Comparison of ENCODE assay signal across 26 cellular contexts in the genomic region with DNA sequence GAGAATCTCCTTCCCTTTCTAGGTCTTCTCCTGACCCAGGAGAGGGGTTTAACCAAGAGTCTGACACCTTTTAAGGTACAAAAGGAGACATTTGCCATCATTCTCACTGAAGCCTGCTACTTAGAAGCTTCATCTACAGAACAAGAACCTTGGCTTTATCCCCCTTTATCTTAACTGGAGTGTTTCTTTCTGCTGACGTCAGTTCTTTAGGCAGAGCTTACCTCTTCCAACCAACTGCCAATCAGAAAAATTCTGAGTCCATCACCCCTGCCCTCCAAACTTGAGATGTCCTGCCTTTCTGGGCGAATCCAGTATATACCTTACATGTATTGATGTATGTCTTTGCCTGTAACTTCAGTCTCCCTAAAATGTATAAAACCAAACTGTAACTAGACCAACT. TPM values are rescaled to one million over a fixed set of nuclear protein-coding genes. Genes with fewer than 3 reads are reported as not detected.
A peak's percentile ranks its signal among the peaks of the same experiment; 100 is the strongest.
DNase-seq lines count a peak whose midpoint lies in the region; ATAC-seq, FAIRE-seq and TF ChIP-seq lines count a peak whose summit lies in the region.
"Had no signal": no experiment of that assay in that cellular context is flagged by ENCODE, and none has a peak within 500 bp of the region (broad histone marks: within the 10 kb centered on the region; RNA-seq: fewer than 3 reads in every experiment).

No MANE protein-coding gene starts in this region.

- TF ChIP-seq CTCF in HepG2 (CRISPR knock-in tag; IDR thresholded peaks at IDR 0.05) = no peak
- no peak for TF ChIP-seq CTCF in right lobe of liver (IDR thresholded peaks at IDR 0.05)
- TF ChIP-seq CTCF in WTC11 (IDR thresholded peaks at IDR 0.05) = no peak
- TF ChIP-seq CTCF in esophagus muscularis mucosa (IDR thresholded peaks at IDR 0.05) = no peak
- no peak for TF ChIP-seq CTCF in PC-9 (conservative IDR thresholded peaks at IDR 0.05)

- H3K9me3 ChIP-seq in HepG2 (ENCODE audit: low read length) = peaks cover 14% of the 10 kb centered on the region; the same call in 1 of the 2 replicates
- no peaks in the 10 kb centered on the region for H3K9me3 ChIP-seq in right lobe of liver
- peaks cover 0 to 8% (median 3%) of the 10 kb centered on the region in 4 donors for H3K9me3 ChIP-seq in esophagus muscularis mucosa
- 0 out of 2 replicates have a peak, but pooled peaks cover 5% of the 10 kb centered on the region for H3K9me3 ChIP-seq in PC-9 (ENCODE audit: insufficient read depth, low read depth)
- H3K9me3 ChIP-seq: BE2C had no signal

- no peak overlapping the region for H3K27ac ChIP-seq in HepG2 (ENCODE audit: extremely low read length, insufficient read depth, low read length)
- H3K27ac ChIP-seq in right lobe of liver = no peak overlapping the region
- H3K27ac ChIP-seq in esophagus muscularis mucosa (replicated peaks in 1 of 4) = no peak overlapping the region
- H3K27ac ChIP-seq in PC-9 = no peak overlapping the region
- H3K27ac ChIP-seq: 22Rv1, HL-60, RWPE1 had no signal

- in situ Hi-C loops in HepG2 (cut with HindIII; ENCODE audit: extremely low pct_ligation_motif_present, low pct_unique_long_range_greater_than_20kb) = no loop called here

- peak overlapping the region; percentile 86 for H3K27ac Mint-ChIP-seq in WTC11

- H3K79me2 ChIP-seq in HepG2 (ENCODE audit: insufficient read depth, low read length) (no peaks in the 10 kb centered on the region), PC-9 (ENCODE audit: low read depth) (no peaks in the 10 kb centered on the region)

- ATAC-seq in HepG2 = no peak
- no peak for ATAC-seq in right lobe of liver
- ATAC-seq in WTC11 = no peak
- ATAC-seq in GM21390 (IDR thresholded peaks at IDR 0.05; ENCODE audit: unreplicated experiment) = no peak

- no peaks in the 10 kb centered on the region for H3K27me3 Mint-ChIP-seq in WTC11 (ENCODE audit: low read depth)

- H3K4me2 ChIP-seq in HepG2 (ENCODE audit: low read depth, low read length) (no peak overlapping the region), PC-9 (no peak overlapping the region)

- peaks cover 47% of the 10 kb centered on the region for H3K36me3 Mint-ChIP-seq in WTC11

- H3K4me3 Mint-ChIP-seq in WTC11 = no peak overlapping the region; the same call in 1 of the 2 replicates

- H3K36me3 ChIP-seq in HepG2 (replicated peaks in 1 of 2; ENCODE audit: control insufficient read depth in 1 of 2, insufficient read depth in 2 of 2, low read length in 2 of 2) (no peaks in the 10 kb centered on the region), right lobe of liver (no peaks in the 10 kb centered on the region), esophagus muscularis mucosa (no peaks in the 10 kb centered on the region), PC-9 (ENCODE audit: low read depth) (no peaks in the 10 kb centered on the region)
- H3K36me3 ChIP-seq: BE2C had no signal

- BruUV-seq in HepG2 (replicated peaks; lab: Mats Ljungman, UMichigan) = no TSS peak
- no TSS peak for BruUV-seq in PC-9 (replicated peaks; lab: Mats Ljungman, UMichigan)

- no peaks in the 10 kb centered on the region for H3F3A ChIP-seq in PC-9 (ENCODE audit: insufficient read depth, low read depth)

- WGBS in HepG2 (ENCODE audit: low lambda C conversion rate) = 0% methylated on average over 2 of the region's 2 CpGs
- WGBS in right lobe of liver (ENCODE audit: insufficient coverage, low coverage, low lambda C conversion rate, missing lambda C conversion rate) = 34% methylated on average over 2 of the region's 2 CpGs
- WGBS in esophagus muscularis mucosa = 92% methylated on average over 2 of the region's 2 CpGs

- H3K9me3 Mint-ChIP-seq in WTC11 = peaks cover 25% of the 10 kb centered on the region

- no peak overlapping the region for H3K4me3 ChIP-seq in HepG2 (replicated peaks in 1 of 3; ENCODE audit: insufficient read depth in 1 of 3, low read depth in 2 of 3, low read length in 3 of 3)
- H3K4me3 ChIP-seq in right lobe of liver = no peak overlapping the region
- H3K4me3 ChIP-seq in esophagus muscularis mucosa = no peak overlapping the region
- H3K4me3 ChIP-seq in PC-9 = no peak overlapping the region

- TF ChIP-seq EP300 in HepG2 (IDR thresholded peaks at IDR 0.05; ENCODE audit: low read depth in 2 of 2, low read length in 2 of 2) = no peak
- no peak for TF ChIP-seq EP300 in HepG2 (CRISPR knock-in tag; IDR thresholded peaks at IDR 0.05; ENCODE audit: borderline replicate concordance)
- no peak for TF ChIP-seq EP300 in esophagus muscularis mucosa (IDR thresholded peaks at IDR 0.05)

- H3K9me2 ChIP-seq in PC-9 (ENCODE audit: insufficient read depth) = no peaks in the 10 kb centered on the region

- H2AFZ ChIP-seq in HepG2 (ENCODE audit: low read length) (no peak overlapping the region), PC-9 (no peak overlapping the region)

- TF ChIP-seq RAD21 in HepG2 (CRISPR knock-in tag; IDR thresholded peaks at IDR 0.05) = no peak

- H4K20me1 ChIP-seq in HepG2 (ENCODE audit: insufficient read depth, low read length) = no peaks in the 10 kb centered on the region
- no peaks in the 10 kb centered on the region for H4K20me1 ChIP-seq in PC-9 (ENCODE audit: insufficient read depth)

- CTCF ChIA-PET in HepG2 (lab: Yijun Ruan, JAX; ENCODE audit: low intra/inter-chr PET ratio, low total read pairs) (no interaction called here), WTC11 (lab: Charles Lee) (interaction anchor here (0.7 kb wide), 1 partner anchor 9 kb away, joined by 3 read pairs; no protein-coding TSS in a partner anchor), PC-9 (lab: Charles Lee) (no interaction called here)

- no peak overlapping the region for H3K9ac ChIP-seq in HepG2 (ENCODE audit: insufficient read depth, low read depth, low read length)

- no peak for DNase-seq in HepG2 (ENCODE audit: low spot score)
- DNase-seq in right lobe of liver = no peak
- no peak for DNase-seq in WTC11 (ENCODE audit: low spot score)
- peak; percentile 50 for DNase-seq in esophagus muscularis mucosa (ENCODE audit: extremely low spot score)
- DNase-seq in NOMO-1 (lab: John Stamatoyannopoulos, UW; ENCODE audit: unreplicated experiment in 2 of 2) = no peak
- no peak for DNase-seq in PC-9
- DNase-seq in NCI-H524 treated with DMSO at 0.1 percent for 48 hours (lab: John Stamatoyannopoulos, UW) = no peak
- DNase-seq: BE2C; Calu3; DMS79 treated with DMSO at 0.1 percent for 48 hours; GF-D8; MV-4-11; NCI-H1105; NCI-H146; NCI-H1930; NCI-H2107; NCI-H524; NCI-H774; NK-92 treated with Interleukin-12 subunit alpha and Interleukin-12 subunit beta, amount 100 ng/mL, for 24 hours; SHP77 had no signal

- intact Hi-C loops in HepG2 (cut with micrococcal nuclease; ENCODE audit: unreplicated experiment) = no loop called here
- intact Hi-C loops in right lobe of liver (cut with DNase I) = no loop called here
- intact Hi-C loops in esophagus muscularis mucosa (cut with DNase I) = no loop called here
- intact Hi-C loops in PC-9 (cut with micrococcal nuclease; ENCODE audit: unreplicated experiment) = no loop called here

- peaks cover 75% of the 10 kb centered on the region for H3K4me1 Mint-ChIP-seq in WTC11

- FAIRE-seq in HepG2 (lab: Jason Lieb, UNC) = no peak
- FAIRE-seq: GM12891, H54 had no signal

- POLR2A ChIA-PET in HepG2 (lab: Yijun Ruan, JAX) (no interaction called here), WTC11 (lab: Charles Lee) (interaction anchor here (0.9 kb wide), 1 partner anchor 40 kb away, joined by 3 read pairs; no protein-coding TSS in a partner anchor), PC-9 (lab: Charles Lee; ENCODE audit: unreplicated experiment) (no interaction called here)

- H3K4me1 ChIP-seq in HepG2 (ENCODE audit: insufficient read depth, low read length) = no peaks in the 10 kb centered on the region
- H3K4me1 ChIP-seq in right lobe of liver = no peaks in the 10 kb centered on the region
- peaks cover 0 to 15% (median 9%) of the 10 kb centered on the region in 4 donors for H3K4me1 ChIP-seq in esophagus muscularis mucosa
- no peaks in the 10 kb centered on the region for H3K4me1 ChIP-seq in PC-9 (replicated peaks; ENCODE audit: insufficient read depth)
- H3K4me1 ChIP-seq: BE2C had no signal

- H3K27me3 ChIP-seq in HepG2 (ENCODE audit: control insufficient read depth in 1 of 2, insufficient read depth in 2 of 2, low read length in 2 of 2) (no peaks in the 10 kb centered on the region; a peak in 1 of 5 replicates), right lobe of liver (no peaks in the 10 kb centered on the region), esophagus muscularis mucosa (no peaks in the 10 kb centered on the region), PC-9 (ENCODE audit: insufficient read depth, low read depth) (peaks cover 90% of the 10 kb centered on the region)
- H3K27me3 ChIP-seq: BE2C had no signal

- TF ChIP-seq POLR2A in HepG2 (IDR thresholded peaks at IDR 0.05; ENCODE audit: insufficient read depth in 1 of 2, low read depth in 2 of 2, low read length in 2 of 2) = no peak
- TF ChIP-seq POLR2A in right lobe of liver (IDR thresholded peaks at IDR 0.05) = no peak
- TF ChIP-seq POLR2A in esophagus muscularis mucosa (IDR thresholded peaks at IDR 0.05; ENCODE audit: low read depth) = no peak

RNA-seq across cellular contexts. Expression of gene PLEKHG4B, which starts 37.2 kb away (rescaled TPM):
- total RNA-seq in HepG2 (2016; rRNA removed; fragmentation: Illumina TruSeq; extraction: Trizol) (0.09 TPM in 1 of 2 replicates, not detected in the other), right lobe of liver (under 1 TPM in 2 of 6 experiments, not detected in 4; 0.13 to 0.18 TPM), WTC11 (2021) (51.4 to 53.0 TPM (median 52.1 TPM) in 3 replicates), esophagus muscularis mucosa (under 1 TPM in 2 of 4 donors, not detected in 2; under 0.01 to 0.46 TPM), PC-9 (2021) (not detected in 2 replicates)
- not detected in 2 replicates for total RNA-seq in HepG2 (2016; cell fraction: cytosol; rRNA removed; fragmentation: Illumina TruSeq; extraction: Trizol; ENCODE audit: low read depth)
- total RNA-seq in HepG2 (2016; cell fraction: insoluble cytoplasmic fraction; rRNA removed; fragmentation: Illumina TruSeq; extraction: Trizol) = not detected in 2 replicates
- not detected in 2 replicates for total RNA-seq in HepG2 (2016; cell fraction: membrane; rRNA removed; fragmentation: Illumina TruSeq; extraction: Trizol)
- not detected in 2 replicates for total RNA-seq in HepG2 (2016; cell fraction: nucleus; rRNA removed; fragmentation: Illumina TruSeq; extraction: Trizol)
- 0.04 TPM in 1 of 2 replicates, not detected in the other for polyA plus RNA-seq in HepG2 (2011; rRNA removed)
- polyA plus RNA-seq in HepG2 (2011; cell fraction: cytosol; rRNA removed) = 0.04 TPM in 1 of 2 replicates, not detected in the other
- polyA plus RNA-seq in HepG2 (2011; cell fraction: nucleus; rRNA removed) = 0.16 TPM in 1 of 2 replicates, not detected in the other
- 0.05 TPM in 1 of 2 replicates, not detected in the other for polyA plus RNA-seq in HepG2 (2012)
- polyA plus RNA-seq in HepG2 (2016; cell fraction: cytosol; fragmentation: Illumina TruSeq; extraction: Trizol; ENCODE audit: low read depth) = not detected in 2 replicates
- polyA plus RNA-seq in HepG2 (2016; cell fraction: insoluble cytoplasmic fraction; fragmentation: Illumina TruSeq; extraction: Trizol; ENCODE audit: low read depth) = not detected in 2 replicates
- not detected in 2 replicates for polyA plus RNA-seq in HepG2 (2016; cell fraction: membrane; fragmentation: Illumina TruSeq; extraction: Trizol; ENCODE audit: low read depth)
- polyA plus RNA-seq in HepG2 (2016; cell fraction: nucleus; fragmentation: Illumina TruSeq; extraction: Trizol; ENCODE audit: insufficient read depth, low read depth) = not detected in 2 replicates
- not detected in 2 replicates for polyA minus RNA-seq in HepG2 (2011; rRNA and poly(A)+ RNA removed; ENCODE audit: low replicate concordance)
- polyA minus RNA-seq in HepG2 (2011; cell fraction: cytosol; rRNA and poly(A)+ RNA removed) = not detected in 2 replicates
- polyA minus RNA-seq in HepG2 (2011; cell fraction: nucleus; rRNA and poly(A)+ RNA removed) = 0.13 TPM in 1 of 2 replicates, not detected in the other

Comparison
In these comparisons a context has a peak if more than half of its experiments do, and no peak if none do; other contexts are left out.
1. RNA of gene PLEKHG4B, which starts 37.2 kb away (total RNA-seq): 51.4 to 53.0 TPM in WTC11; 0.09 TPM in HepG2, under 0.01 to 0.46 TPM in esophagus muscularis mucosa, 0.13 to 0.18 TPM in right lobe of liver and not detected in PC-9; every median in the first group is over 10 times any median in the second.